In genomic region chr6:26045046-26045938, GRCh38 we compare ENCODE assay signal across 1 cellular context.
TF ChIP-seq lines count a peak whose summit lies in the region.

No MANE protein-coding gene starts in this region.

TF ChIP-seq in HepG2, 621 proteins besides CTCF, POLR2A, EP300 and RAD21 (continued from another document and continues in another):
- no peak for TF ChIP-seq HNF4G (IDR thresholded peaks at IDR 0.05; ENCODE audit: borderline replicate concordance, low read depth, low read length)
- peak; percentile 73 for TF ChIP-seq HNF4G (CRISPR knock-in tag; IDR thresholded peaks at IDR 0.05; ENCODE audit: borderline replicate concordance, low read depth)
- TF ChIP-seq REST (IDR thresholded peaks at IDR 0.05; ENCODE audit: borderline replicate concordance in 1 of 2, low read depth in 1 of 2, low read length in 2 of 2) = peak in 1 of 2 experiments; percentile 77; a peak in 2 of 4 replicates
- TF ChIP-seq ZNF549 (CRISPR knock-in tag; IDR thresholded peaks at IDR 0.05) = no peak; the same call in 1 of the 2 replicates
- no peak for TF ChIP-seq ZFP62 (CRISPR knock-in tag; IDR thresholded peaks at IDR 0.05)
- TF ChIP-seq NFYC (CRISPR knock-in tag; IDR thresholded peaks at IDR 0.05) = peak; percentile 89
- TF ChIP-seq TERF1 (CRISPR knock-in tag; IDR thresholded peaks at IDR 0.05) = no peak
- TF ChIP-seq ZNF609 (CRISPR knock-in tag; IDR thresholded peaks at IDR 0.05; ENCODE audit: borderline replicate concordance) = peak; percentile 59; the same call in 1 of the 2 replicates
- TF ChIP-seq POLR2AphosphoS5 (IDR thresholded peaks at IDR 0.05; ENCODE audit: low read depth, low read length) = peak; percentile 99
- TF ChIP-seq, protein P1, sequence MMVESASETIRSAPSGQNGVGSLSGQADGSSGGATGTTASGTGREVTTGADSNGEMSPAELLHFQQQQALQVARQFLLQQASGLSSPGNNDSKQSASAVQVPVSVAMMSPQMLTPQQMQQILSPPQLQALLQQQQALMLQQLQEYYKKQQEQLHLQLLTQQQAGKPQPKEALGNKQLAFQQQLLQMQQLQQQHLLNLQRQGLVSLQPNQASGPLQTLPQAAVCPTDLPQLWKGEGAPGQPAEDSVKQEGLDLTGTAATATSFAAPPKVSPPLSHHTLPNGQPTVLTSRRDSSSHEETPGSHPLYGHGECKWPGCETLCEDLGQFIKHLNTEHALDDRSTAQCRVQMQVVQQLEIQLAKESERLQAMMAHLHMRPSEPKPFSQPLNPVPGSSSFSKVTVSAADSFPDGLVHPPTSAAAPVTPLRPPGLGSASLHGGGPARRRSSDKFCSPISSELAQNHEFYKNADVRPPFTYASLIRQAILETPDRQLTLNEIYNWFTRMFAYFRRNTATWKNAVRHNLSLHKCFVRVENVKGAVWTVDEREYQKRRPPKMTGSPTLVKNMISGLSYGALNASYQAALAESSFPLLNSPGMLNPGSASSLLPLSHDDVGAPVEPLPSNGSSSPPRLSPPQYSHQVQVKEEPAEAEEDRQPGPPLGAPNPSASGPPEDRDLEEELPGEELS (CRISPR knock-in tag; IDR thresholded peaks at IDR 0.05) = peak; percentile 72
- TF ChIP-seq POGZ (CRISPR knock-in tag; IDR thresholded peaks at IDR 0.05) = peak; percentile 67; the same call in 1 of the 2 replicates
- TF ChIP-seq POLR2AphosphoS2 (IDR thresholded peaks at IDR 0.05; ENCODE audit: low read depth, low read length) = peak; percentile 90; the same call in 1 of the 2 replicates
- 0 out of 2 replicates have a peak, but pooled peaks have one; percentile 39 for TF ChIP-seq ZNF234 (CRISPR knock-in tag; conservative IDR thresholded peaks at IDR 0.05)
- TF ChIP-seq YEATS2 (CRISPR knock-in tag; IDR thresholded peaks at IDR 0.05; ENCODE audit: borderline replicate concordance) = 0 out of 2 replicates have a peak, but pooled peaks have one; percentile 46
- TF ChIP-seq RNF2 (conservative IDR thresholded peaks at IDR 0.05; ENCODE audit: low read depth) = peak; percentile 93
- no peak for TF ChIP-seq ZNF10 (CRISPR knock-in tag; IDR thresholded peaks at IDR 0.05; ENCODE audit: borderline replicate concordance, low read depth)
- TF ChIP-seq RBM39 (IDR thresholded peaks at IDR 0.05; ENCODE audit: low read depth, low read length, poor library complexity, severe bottlenecking) = peak; percentile 92
- no peak for TF ChIP-seq PRPF4 (IDR thresholded peaks at IDR 0.05; ENCODE audit: low read depth, low read length, poor library complexity, severe bottlenecking)
- peak; percentile 85 for TF ChIP-seq ZSCAN31 (CRISPR knock-in tag; IDR thresholded peaks at IDR 0.05; ENCODE audit: low read depth)
- peak; percentile 90 for TF ChIP-seq ZNF563 (CRISPR knock-in tag; IDR thresholded peaks at IDR 0.05)
- no peak for TF ChIP-seq CCAR2 (optimal IDR thresholded peaks at IDR 0.05; ENCODE audit: low read depth, low read length)
- no peak for TF ChIP-seq RARG (CRISPR knock-in tag; IDR thresholded peaks at IDR 0.05; ENCODE audit: low read depth)
- TF ChIP-seq STAT6 (CRISPR knock-in tag; IDR thresholded peaks at IDR 0.05; ENCODE audit: borderline replicate concordance) = no peak; the same call in 1 of the 2 replicates
- TF ChIP-seq SOX13 (IDR thresholded peaks at IDR 0.05) = peak; percentile 87
- no peak; a peak in 1 of 4 replicates for TF ChIP-seq SOX13 (CRISPR knock-in tag; conservative IDR thresholded peaks at IDR 0.05 in 1 of 2, IDR thresholded peaks at IDR 0.05 in 1 of 2)
- TF ChIP-seq, protein P2, sequence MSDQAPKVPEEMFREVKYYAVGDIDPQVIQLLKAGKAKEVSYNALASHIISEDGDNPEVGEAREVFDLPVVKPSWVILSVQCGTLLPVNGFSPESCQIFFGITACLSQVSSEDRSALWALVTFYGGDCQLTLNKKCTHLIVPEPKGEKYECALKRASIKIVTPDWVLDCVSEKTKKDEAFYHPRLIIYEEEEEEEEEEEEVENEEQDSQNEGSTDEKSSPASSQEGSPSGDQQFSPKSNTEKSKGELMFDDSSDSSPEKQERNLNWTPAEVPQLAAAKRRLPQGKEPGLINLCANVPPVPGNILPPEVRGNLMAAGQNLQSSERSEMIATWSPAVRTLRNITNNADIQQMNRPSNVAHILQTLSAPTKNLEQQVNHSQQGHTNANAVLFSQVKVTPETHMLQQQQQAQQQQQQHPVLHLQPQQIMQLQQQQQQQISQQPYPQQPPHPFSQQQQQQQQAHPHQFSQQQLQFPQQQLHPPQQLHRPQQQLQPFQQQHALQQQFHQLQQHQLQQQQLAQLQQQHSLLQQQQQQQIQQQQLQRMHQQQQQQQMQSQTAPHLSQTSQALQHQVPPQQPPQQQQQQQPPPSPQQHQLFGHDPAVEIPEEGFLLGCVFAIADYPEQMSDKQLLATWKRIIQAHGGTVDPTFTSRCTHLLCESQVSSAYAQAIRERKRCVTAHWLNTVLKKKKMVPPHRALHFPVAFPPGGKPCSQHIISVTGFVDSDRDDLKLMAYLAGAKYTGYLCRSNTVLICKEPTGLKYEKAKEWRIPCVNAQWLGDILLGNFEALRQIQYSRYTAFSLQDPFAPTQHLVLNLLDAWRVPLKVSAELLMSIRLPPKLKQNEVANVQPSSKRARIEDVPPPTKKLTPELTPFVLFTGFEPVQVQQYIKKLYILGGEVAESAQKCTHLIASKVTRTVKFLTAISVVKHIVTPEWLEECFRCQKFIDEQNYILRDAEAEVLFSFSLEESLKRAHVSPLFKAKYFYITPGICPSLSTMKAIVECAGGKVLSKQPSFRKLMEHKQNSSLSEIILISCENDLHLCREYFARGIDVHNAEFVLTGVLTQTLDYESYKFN (CRISPR knock-in tag; conservative IDR thresholded peaks at IDR 0.05) = no peak
- peak; percentile 95 for TF ChIP-seq KLF11 (CRISPR knock-in tag; IDR thresholded peaks at IDR 0.05)
- peak; percentile 75 for TF ChIP-seq THAP11 (CRISPR knock-in tag; IDR thresholded peaks at IDR 0.05)
- TF ChIP-seq NFKBIZ (CRISPR knock-in tag; IDR thresholded peaks at IDR 0.05) = peak; percentile 81; the same call in 1 of the 2 replicates
- peak; percentile 59; the same call in 1 of the 2 replicates for TF ChIP-seq MEIS2 (CRISPR knock-in tag; IDR thresholded peaks at IDR 0.05)
- peak; percentile 96 for TF ChIP-seq ATF7-NPFF (CRISPR knock-in tag; IDR thresholded peaks at IDR 0.05; ENCODE audit: low read depth)
- TF ChIP-seq, protein P3, sequence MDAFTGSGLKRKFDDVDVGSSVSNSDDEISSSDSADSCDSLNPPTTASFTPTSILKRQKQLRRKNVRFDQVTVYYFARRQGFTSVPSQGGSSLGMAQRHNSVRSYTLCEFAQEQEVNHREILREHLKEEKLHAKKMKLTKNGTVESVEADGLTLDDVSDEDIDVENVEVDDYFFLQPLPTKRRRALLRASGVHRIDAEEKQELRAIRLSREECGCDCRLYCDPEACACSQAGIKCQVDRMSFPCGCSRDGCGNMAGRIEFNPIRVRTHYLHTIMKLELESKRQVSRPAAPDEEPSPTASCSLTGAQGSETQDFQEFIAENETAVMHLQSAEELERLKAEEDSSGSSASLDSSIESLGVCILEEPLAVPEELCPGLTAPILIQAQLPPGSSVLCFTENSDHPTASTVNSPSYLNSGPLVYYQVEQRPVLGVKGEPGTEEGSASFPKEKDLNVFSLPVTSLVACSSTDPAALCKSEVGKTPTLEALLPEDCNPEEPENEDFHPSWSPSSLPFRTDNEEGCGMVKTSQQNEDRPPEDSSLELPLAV (CRISPR knock-in tag; conservative IDR thresholded peaks at IDR 0.05; ENCODE audit: low read depth) = no peak; the same call in 1 of the 2 replicates
